Comparison of ENCODE assay signal across 9 cellular contexts in genomic region chr6:117034547-117034946, GRCh38.
"Had no signal": no experiment of that assay in that cellular context is flagged by ENCODE, and none has a peak within 500 bp of the region (broad histone marks: within the 10 kb centered on the region; RNA-seq: fewer than 3 reads in every experiment).

No MANE protein-coding gene starts in this region.

- H3K9ac ChIP-seq: GM23248 had no signal

- H3K27ac ChIP-seq: GM23248, HL-60 had no signal

- H3K4me1 ChIP-seq: HAP-1 had no signal

- H3K27ac Mint-ChIP-seq: IgD-negative memory B cell had no signal

- H3K4me3 Mint-ChIP-seq: IgD-negative memory B cell had no signal

- H3K4me3 ChIP-seq: GM23248, HAP-1 had no signal

- H3K4me1 Mint-ChIP-seq: IgD-negative memory B cell had no signal

- H3K27me3 Mint-ChIP-seq: IgD-negative memory B cell had no signal

- H3K36me3 Mint-ChIP-seq: IgD-negative memory B cell had no signal

- H3K36me3 ChIP-seq: HAP-1 had no signal

- H2AFZ ChIP-seq: GM23248 had no signal

- FAIRE-seq: HTR-8/SVneo had no signal

- DNase-seq: GM23248, GOT3, H7, KBM-7 had no signal

- ATAC-seq: HCT116 had no signal

- H3K9me3 ChIP-seq: HAP-1 had no signal
